In the genomic region with DNA sequence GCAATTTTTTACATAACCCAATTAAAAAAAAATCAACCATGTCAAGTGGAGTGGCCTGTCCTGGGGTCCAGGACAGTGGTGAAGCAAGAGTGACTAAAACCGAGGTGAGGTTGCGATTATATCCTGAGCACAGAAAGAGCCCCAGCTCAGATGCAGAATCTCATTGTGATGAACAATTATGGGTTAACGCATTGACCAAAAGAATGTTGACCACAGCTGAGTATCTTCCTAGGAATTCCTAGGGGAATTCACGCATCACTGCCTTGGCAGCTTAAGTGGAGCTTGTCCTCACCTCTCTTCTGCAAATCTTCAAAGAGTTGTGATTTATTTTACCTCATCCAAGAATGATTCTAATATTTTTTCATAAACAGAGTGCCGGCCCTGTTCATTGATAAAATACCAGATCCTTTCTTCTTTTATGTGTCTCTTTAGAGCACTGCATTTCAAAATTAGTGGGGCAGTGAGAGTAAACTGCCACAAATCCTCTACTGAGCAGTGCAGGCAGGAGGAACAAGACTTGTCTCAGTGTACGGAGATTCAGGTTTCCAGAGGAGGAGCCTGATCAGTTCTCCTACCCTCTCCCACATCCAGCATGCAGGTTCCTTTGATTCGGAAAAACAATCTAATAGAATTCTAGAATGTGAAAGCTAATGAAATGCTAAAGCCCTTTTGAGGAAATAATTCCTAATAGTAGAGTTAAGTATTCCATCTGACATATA, we compare ENCODE assay signal across 1 cellular context.
TF ChIP-seq lines count a peak whose summit lies in the region.

No MANE protein-coding gene starts in this region.

TF ChIP-seq in GM23338, 12 proteins besides CTCF, POLR2A, EP300 and RAD21 (continued from another document):
- TF ChIP-seq, protein P1, sequence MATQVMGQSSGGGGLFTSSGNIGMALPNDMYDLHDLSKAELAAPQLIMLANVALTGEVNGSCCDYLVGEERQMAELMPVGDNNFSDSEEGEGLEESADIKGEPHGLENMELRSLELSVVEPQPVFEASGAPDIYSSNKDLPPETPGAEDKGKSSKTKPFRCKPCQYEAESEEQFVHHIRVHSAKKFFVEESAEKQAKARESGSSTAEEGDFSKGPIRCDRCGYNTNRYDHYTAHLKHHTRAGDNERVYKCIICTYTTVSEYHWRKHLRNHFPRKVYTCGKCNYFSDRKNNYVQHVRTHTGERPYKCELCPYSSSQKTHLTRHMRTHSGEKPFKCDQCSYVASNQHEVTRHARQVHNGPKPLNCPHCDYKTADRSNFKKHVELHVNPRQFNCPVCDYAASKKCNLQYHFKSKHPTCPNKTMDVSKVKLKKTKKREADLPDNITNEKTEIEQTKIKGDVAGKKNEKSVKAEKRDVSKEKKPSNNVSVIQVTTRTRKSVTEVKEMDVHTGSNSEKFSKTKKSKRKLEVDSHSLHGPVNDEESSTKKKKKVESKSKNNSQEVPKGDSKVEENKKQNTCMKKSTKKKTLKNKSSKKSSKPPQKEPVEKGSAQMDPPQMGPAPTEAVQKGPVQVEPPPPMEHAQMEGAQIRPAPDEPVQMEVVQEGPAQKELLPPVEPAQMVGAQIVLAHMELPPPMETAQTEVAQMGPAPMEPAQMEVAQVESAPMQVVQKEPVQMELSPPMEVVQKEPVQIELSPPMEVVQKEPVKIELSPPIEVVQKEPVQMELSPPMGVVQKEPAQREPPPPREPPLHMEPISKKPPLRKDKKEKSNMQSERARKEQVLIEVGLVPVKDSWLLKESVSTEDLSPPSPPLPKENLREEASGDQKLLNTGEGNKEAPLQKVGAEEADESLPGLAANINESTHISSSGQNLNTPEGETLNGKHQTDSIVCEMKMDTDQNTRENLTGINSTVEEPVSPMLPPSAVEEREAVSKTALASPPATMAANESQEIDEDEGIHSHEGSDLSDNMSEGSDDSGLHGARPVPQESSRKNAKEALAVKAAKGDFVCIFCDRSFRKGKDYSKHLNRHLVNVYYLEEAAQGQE (IDR thresholded peaks at IDR 0.05; ENCODE audit: unreplicated experiment), result no peak
- TF ChIP-seq JUNB (IDR thresholded peaks at IDR 0.05; ENCODE audit: unreplicated experiment) (no peak), ZNF114 (CRISPR knock-in tag; IDR thresholded peaks at IDR 0.05) (no peak), CREB1 (CRISPR knock-in tag; IDR thresholded peaks at IDR 0.05; ENCODE audit: low read depth) (no peak), POLR2AphosphoS5 (IDR thresholded peaks at IDR 0.05; ENCODE audit: low read depth) (no peak), NANOG (IDR thresholded peaks at IDR 0.05; ENCODE audit: borderline replicate concordance) (no peak), STAT1 (IDR thresholded peaks at IDR 0.05; ENCODE audit: unreplicated experiment) (no peak), ZNF331 (CRISPR knock-in tag; IDR thresholded peaks at IDR 0.05; ENCODE audit: low read depth) (no peak), EZH2phosphoT487 (IDR thresholded peaks at IDR 0.05; ENCODE audit: unreplicated experiment) (no peak)
- TF ChIP-seq, protein P2, sequence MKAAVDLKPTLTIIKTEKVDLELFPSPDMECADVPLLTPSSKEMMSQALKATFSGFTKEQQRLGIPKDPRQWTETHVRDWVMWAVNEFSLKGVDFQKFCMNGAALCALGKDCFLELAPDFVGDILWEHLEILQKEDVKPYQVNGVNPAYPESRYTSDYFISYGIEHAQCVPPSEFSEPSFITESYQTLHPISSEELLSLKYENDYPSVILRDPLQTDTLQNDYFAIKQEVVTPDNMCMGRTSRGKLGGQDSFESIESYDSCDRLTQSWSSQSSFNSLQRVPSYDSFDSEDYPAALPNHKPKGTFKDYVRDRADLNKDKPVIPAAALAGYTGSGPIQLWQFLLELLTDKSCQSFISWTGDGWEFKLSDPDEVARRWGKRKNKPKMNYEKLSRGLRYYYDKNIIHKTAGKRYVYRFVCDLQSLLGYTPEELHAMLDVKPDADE (IDR thresholded peaks at IDR 0.05), result no peak
- TF ChIP-seq, protein P3, sequence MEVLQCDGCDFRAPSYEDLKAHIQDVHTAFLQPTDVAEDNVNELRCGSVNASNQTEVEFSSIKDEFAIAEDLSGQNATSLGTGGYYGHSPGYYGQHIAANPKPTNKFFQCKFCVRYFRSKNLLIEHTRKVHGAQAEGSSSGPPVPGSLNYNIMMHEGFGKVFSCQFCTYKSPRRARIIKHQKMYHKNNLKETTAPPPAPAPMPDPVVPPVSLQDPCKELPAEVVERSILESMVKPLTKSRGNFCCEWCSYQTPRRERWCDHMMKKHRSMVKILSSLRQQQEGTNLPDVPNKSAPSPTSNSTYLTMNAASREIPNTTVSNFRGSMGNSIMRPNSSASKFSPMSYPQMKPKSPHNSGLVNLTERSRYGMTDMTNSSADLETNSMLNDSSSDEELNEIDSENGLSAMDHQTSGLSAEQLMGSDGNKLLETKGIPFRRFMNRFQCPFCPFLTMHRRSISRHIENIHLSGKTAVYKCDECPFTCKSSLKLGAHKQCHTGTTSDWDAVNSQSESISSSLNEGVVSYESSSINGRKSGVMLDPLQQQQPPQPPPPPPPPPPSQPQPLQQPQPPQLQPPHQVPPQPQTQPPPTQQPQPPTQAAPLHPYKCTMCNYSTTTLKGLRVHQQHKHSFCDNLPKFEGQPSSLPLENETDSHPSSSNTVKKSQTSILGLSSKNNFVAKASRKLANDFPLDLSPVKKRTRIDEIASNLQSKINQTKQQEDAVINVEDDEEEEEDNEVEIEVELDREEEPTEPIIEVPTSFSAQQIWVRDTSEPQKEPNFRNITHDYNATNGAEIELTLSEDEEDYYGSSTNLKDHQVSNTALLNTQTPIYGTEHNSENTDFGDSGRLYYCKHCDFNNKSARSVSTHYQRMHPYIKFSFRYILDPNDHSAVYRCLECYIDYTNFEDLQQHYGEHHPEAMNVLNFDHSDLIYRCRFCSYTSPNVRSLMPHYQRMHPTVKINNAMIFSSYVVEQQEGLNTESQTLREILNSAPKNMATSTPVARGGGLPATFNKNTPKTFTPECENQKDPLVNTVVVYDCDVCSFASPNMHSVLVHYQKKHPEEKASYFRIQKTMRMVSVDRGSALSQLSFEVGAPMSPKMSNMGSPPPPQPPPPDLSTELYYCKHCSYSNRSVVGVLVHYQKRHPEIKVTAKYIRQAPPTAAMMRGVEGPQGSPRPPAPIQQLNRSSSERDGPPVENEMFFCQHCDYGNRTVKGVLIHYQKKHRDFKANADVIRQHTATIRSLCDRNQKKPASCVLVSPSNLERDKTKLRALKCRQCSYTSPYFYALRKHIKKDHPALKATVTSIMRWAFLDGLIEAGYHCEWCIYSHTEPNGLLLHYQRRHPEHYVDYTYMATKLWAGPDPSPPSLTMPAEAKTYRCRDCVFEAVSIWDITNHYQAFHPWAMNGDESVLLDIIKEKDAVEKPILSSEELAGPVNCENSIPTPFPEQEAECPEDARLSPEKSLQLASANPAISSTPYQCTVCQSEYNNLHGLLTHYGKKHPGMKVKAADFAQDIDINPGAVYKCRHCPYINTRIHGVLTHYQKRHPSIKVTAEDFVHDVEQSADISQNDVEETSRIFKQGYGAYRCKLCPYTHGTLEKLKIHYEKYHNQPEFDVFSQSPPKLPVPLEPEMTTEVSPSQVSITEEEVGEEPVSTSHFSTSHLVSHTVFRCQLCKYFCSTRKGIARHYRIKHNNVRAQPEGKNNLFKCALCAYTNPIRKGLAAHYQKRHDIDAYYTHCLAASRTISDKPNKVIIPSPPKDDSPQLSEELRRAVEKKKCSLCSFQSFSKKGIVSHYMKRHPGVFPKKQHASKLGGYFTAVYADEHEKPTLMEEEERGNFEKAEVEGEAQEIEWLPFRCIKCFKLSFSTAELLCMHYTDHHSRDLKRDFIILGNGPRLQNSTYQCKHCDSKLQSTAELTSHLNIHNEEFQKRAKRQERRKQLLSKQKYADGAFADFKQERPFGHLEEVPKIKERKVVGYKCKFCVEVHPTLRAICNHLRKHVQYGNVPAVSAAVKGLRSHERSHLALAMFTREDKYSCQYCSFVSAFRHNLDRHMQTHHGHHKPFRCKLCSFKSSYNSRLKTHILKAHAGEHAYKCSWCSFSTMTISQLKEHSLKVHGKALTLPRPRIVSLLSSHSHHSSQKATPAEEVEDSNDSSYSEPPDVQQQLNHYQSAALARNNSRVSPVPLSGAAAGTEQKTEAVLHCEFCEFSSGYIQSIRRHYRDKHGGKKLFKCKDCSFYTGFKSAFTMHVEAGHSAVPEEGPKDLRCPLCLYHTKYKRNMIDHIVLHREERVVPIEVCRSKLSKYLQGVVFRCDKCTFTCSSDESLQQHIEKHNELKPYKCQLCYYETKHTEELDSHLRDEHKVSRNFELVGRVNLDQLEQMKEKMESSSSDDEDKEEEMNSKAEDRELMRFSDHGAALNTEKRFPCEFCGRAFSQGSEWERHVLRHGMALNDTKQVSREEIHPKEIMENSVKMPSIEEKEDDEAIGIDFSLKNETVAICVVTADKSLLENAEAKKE (CRISPR knock-in tag; IDR thresholded peaks at IDR 0.05), result no peak
